18 cellular contexts compared by ENCODE assay signal in genomic region chr10:4080225-4080624, GRCh38.
DNase-seq lines count a peak whose midpoint lies in the region; ATAC-seq and TF ChIP-seq lines count a peak whose summit lies in the region.
"Had no signal": no experiment of that assay in that cellular context is flagged by ENCODE, and none has a peak within 500 bp of the region (broad histone marks: within the 10 kb centered on the region; RNA-seq: fewer than 3 reads in every experiment).

No MANE protein-coding gene starts in this region.

- peaks cover 3% of the 10 kb centered on the region for H3K79me2 ChIP-seq in trophoblast cell (ENCODE audit: control insufficient read depth, insufficient read depth, low read length, poor library complexity)

- H3K18ac ChIP-seq in trophoblast cell (ENCODE audit: low read length), result peak overlapping the region; percentile 14

- peak overlapping the region; percentile 35 for H3K14ac ChIP-seq in trophoblast cell (ENCODE audit: low read length)

- peaks cover 48% of the 10 kb centered on the region for H3K4me1 Mint-ChIP-seq in activated CD4-positive, alpha-beta T cell treated with anti-CD3 and anti-CD28 coated beads, Interleukin-2, amount 10 ng/mL, durations not matched to agents 24 days and 14 days

- ATAC-seq in body of pancreas, result no peak
- ATAC-seq: left lung, SK-N-SH treated with all-trans-retinoic acid at 6 μM for 48 hours had no signal

- peak overlapping the region; percentile 54 for H3K27ac Mint-ChIP-seq in activated CD4-positive, alpha-beta T cell treated with anti-CD3 and anti-CD28 coated beads, Interleukin-2, amount 10 ng/mL, durations not matched to agents 24 days and 14 days
- H3K27ac Mint-ChIP-seq: IgD-negative memory B cell, progenitor cell of endocrine pancreas had no signal

- no peak overlapping the region for H3K4ac ChIP-seq in trophoblast cell (ENCODE audit: low read depth, low read length)

- H3K27ac ChIP-seq in SK-N-MC (peak overlapping the region; percentile 64; the same call in 1 of the 2 replicates), duodenal mucosa (ENCODE audit: low read depth, low read length) (peak overlapping the region; percentile 15), trophoblast cell (ENCODE audit: low read depth, low read length) (no peak overlapping the region), body of pancreas (no peak overlapping the region)

- H3K36me3 Mint-ChIP-seq in activated CD4-positive, alpha-beta T cell treated with anti-CD3 and anti-CD28 coated beads, Interleukin-2, amount 10 ng/mL, durations not matched to agents 24 days and 14 days (ENCODE audit: low read depth), result no peaks in the 10 kb centered on the region
- H3K36me3 Mint-ChIP-seq: IgD-negative memory B cell, naive B cell had no signal

- H3K27me3 Mint-ChIP-seq in activated CD4-positive, alpha-beta T cell treated with anti-CD3 and anti-CD28 coated beads, Interleukin-2, amount 10 ng/mL, durations not matched to agents 24 days and 14 days, result no peaks in the 10 kb centered on the region
- H3K27me3 Mint-ChIP-seq: IgD-negative memory B cell had no signal

- no CpG with 5 or more reads among the region's 2 CpGs for WGBS in trophoblast cell (ENCODE audit: extremely low coverage, insufficient coverage, insufficient read length)
- 47 to 60% methylated on average over 2 of the region's 2 CpGs for WGBS in body of pancreas, 2 donors

- peak overlapping the region; percentile 88 for H2BK12ac ChIP-seq in trophoblast cell (ENCODE audit: low read length)

- H3K79me1 ChIP-seq in trophoblast cell (ENCODE audit: low read length), result peaks cover 22% of the 10 kb centered on the region

- no peak for TF ChIP-seq POLR2A in body of pancreas (IDR thresholded peaks at IDR 0.05)

- peak overlapping the region; percentile 24 for H2BK5ac ChIP-seq in trophoblast cell (ENCODE audit: low read depth, low read length, poor library complexity)

- H4K8ac ChIP-seq in trophoblast cell (ENCODE audit: low read depth, low read length), result peak overlapping the region; percentile 11

- H3K4me1 ChIP-seq in duodenal mucosa (ENCODE audit: control insufficient read depth in 1 of 2, insufficient read depth in 2 of 2, low read length in 2 of 2), result no peaks in the 10 kb centered on the region
- peaks cover 7 to 15% of the 10 kb centered on the region in 2 experiments for H3K4me1 ChIP-seq in trophoblast cell (ENCODE audit: control insufficient read depth in 1 of 2, insufficient read depth in 2 of 2, low read length in 2 of 2)
- H3K4me1 ChIP-seq in body of pancreas, result no peaks in the 10 kb centered on the region

- no peaks in the 10 kb centered on the region for H3K36me3 ChIP-seq in SK-N-MC (ENCODE audit: insufficient read depth, low read length)
- H3K36me3 ChIP-seq in duodenal mucosa (ENCODE audit: control insufficient read depth in 1 of 2, insufficient read depth in 2 of 2, low read length in 2 of 2), result no peaks in the 10 kb centered on the region
- no peaks in the 10 kb centered on the region for H3K36me3 ChIP-seq in trophoblast cell (ENCODE audit: control insufficient read depth in 1 of 2, insufficient read depth in 2 of 2, low read length in 2 of 2)
- H3K36me3 ChIP-seq in body of pancreas (replicated peaks in 1 of 2; ENCODE audit: insufficient read depth in 1 of 2, low read depth in 2 of 2), result no peaks in the 10 kb centered on the region
- H3K36me3 ChIP-seq: left lung had no signal

- H3K9me3 ChIP-seq in SK-N-MC (ENCODE audit: low read depth, low read length) (no peaks in the 10 kb centered on the region), duodenal mucosa (ENCODE audit: control insufficient read depth in 1 of 2, low read length in 2 of 2) (no peaks in the 10 kb centered on the region), trophoblast cell (ENCODE audit: insufficient read depth, low read depth, low read length) (no peaks in the 10 kb centered on the region), body of pancreas (no peaks in the 10 kb centered on the region)
- H3K9me3 ChIP-seq: left lung had no signal

- DNase-seq in activated CD4-positive, alpha-beta T cell treated with anti-CD3 and anti-CD28 coated beads, Interleukin-2, amount 10 ng/mL, durations not matched to agents 24 days and 14 days, result no peak
- no peak for DNase-seq in activated CD4-positive, alpha-beta T cell treated with anti-CD3 and anti-CD28 coated beads for 4 hours
- DNase-seq in SK-N-MC (ENCODE audit: low read depth, low spot score) (no peak), trophoblast cell (no peak), midbrain (lab: John Stamatoyannopoulos, UW) (no peak), body of pancreas (no peak), NCI-H446 (lab: John Stamatoyannopoulos, UW) (no peak)
- DNase-seq: 8988T; left lung; naive B cell; NCI-H2081 treated with DMSO at 0.1 percent for 48 hours; NCI-H526; stimulated activated CD4-positive, alpha-beta T cell treated with anti-CD3 and anti-CD28 coated beads, Interleukin-12 subunit alpha, Interleukin-12 subunit beta, amount 100 ng/mL, for 4 hours; stimulated activated naive CD4-positive, alpha-beta T cell treated with Interleukin-2 at 50 U/mL for 16 hours had no signal

- intact Hi-C loops in activated CD4-positive, alpha-beta T cell treated with anti-CD3 and anti-CD28 coated beads, Interleukin-2, amount 10 ng/mL, durations not matched to agents 24 days and 14 days (cut with micrococcal nuclease), result no loop called here
- intact Hi-C loops in body of pancreas (cut with DNase I), result no loop called here

- H3K4me3 ChIP-seq in SK-N-MC, result no peak overlapping the region
- no peak overlapping the region for H3K4me3 ChIP-seq in duodenal mucosa (ENCODE audit: low read depth in 1 of 2, low read length in 2 of 2)
- H3K4me3 ChIP-seq in trophoblast cell (ENCODE audit: low read depth, low read length), result no peak overlapping the region
- H3K4me3 ChIP-seq in body of pancreas, result no peak overlapping the region
- H3K4me3 ChIP-seq: left lung had no signal

- H3K9ac ChIP-seq in SK-N-MC (ENCODE audit: insufficient read length) (no peak overlapping the region), duodenal mucosa (ENCODE audit: low read depth in 1 of 2, low read length in 2 of 2) (no peak overlapping the region), trophoblast cell (ENCODE audit: low read length) (no peak overlapping the region)

- H3K27me3 ChIP-seq in duodenal mucosa (ENCODE audit: control insufficient read depth in 1 of 2, insufficient read depth in 2 of 2, low read length in 2 of 2), result no peaks in the 10 kb centered on the region
- no peaks in the 10 kb centered on the region for H3K27me3 ChIP-seq in trophoblast cell (ENCODE audit: insufficient read depth, low read length)
- H3K27me3 ChIP-seq in body of pancreas, result no peaks in the 10 kb centered on the region
- H3K27me3 ChIP-seq: left lung had no signal

- H3K23ac ChIP-seq in trophoblast cell (ENCODE audit: low read length), result no peak overlapping the region

- no peak overlapping the region for H2AFZ ChIP-seq in trophoblast cell (ENCODE audit: insufficient read depth, low read length, poor library complexity)

- H3K9me3 Mint-ChIP-seq in activated CD4-positive, alpha-beta T cell treated with anti-CD3 and anti-CD28 coated beads, Interleukin-2, amount 10 ng/mL, durations not matched to agents 24 days and 14 days, result peaks cover 10% of the 10 kb centered on the region
- H3K9me3 Mint-ChIP-seq: IgD-negative memory B cell, naive B cell had no signal

- no peak for TF ChIP-seq CTCF in body of pancreas (IDR thresholded peaks at IDR 0.05)

- peak overlapping the region; percentile 20 for H2AK5ac ChIP-seq in trophoblast cell (ENCODE audit: low read length)

- H4K12ac ChIP-seq in trophoblast cell (ENCODE audit: low read depth, low read length), result no peak overlapping the region

- H2BK120ac ChIP-seq in trophoblast cell (ENCODE audit: insufficient read depth, low read length, poor library complexity), result peak overlapping the region; percentile 40

- peak overlapping the region; percentile 58 for H4K91ac ChIP-seq in trophoblast cell (ENCODE audit: low read depth, low read length)

- H3K4me3 Mint-ChIP-seq in activated CD4-positive, alpha-beta T cell treated with anti-CD3 and anti-CD28 coated beads, Interleukin-2, amount 10 ng/mL, durations not matched to agents 24 days and 14 days, result peak overlapping the region; percentile 39

- H3K4me2 ChIP-seq in trophoblast cell (ENCODE audit: low read length), result no peak overlapping the region

Comparison
In these comparisons a context has a peak if more than half of its experiments do, and no peak if none do; other contexts are left out.
1. H3K27ac ChIP-seq: peak in SK-N-MC (single experiment) and duodenal mucosa (single experiment); none in trophoblast cell (single experiment) and body of pancreas (0 of 4).